ENCODE assay signal across 8 cellular contexts in the genomic region with DNA sequence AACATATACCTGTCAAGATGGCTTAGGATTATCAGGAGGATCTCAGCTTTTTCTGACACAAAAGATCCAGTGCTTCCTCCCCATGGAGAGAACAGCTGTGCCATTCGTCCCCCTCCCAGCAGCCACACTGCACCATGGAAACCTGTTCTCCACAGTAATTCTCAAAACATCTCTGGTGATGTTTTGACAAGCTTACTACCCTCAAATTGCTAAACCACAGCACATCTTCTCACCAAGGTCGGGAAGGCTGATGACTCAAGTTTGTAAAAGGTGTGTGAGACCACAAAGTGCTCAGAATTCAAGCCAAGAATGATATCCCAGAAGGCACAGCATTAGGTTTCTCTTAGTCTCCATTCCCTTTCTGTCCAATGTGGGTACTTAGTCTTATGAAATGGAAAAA. TPM values are rescaled to one million over a fixed set of nuclear protein-coding genes. Genes with fewer than 3 reads are reported as not detected.
DNase-seq lines count a peak whose midpoint lies in the region; ATAC-seq, FAIRE-seq and TF ChIP-seq lines count a peak whose summit lies in the region.

No MANE protein-coding gene starts in this region.

- no peak overlapping the region for H3K4me3 Mint-ChIP-seq in nephron
- no peak overlapping the region for H3K4me3 Mint-ChIP-seq in stimulated activated memory B cell treated with anti-CD40 and anti-IgM and Interleukin-4, amounts not matched to agents 10 μg/mL and 1 μg/mL and 100 μg/mL, for 72 hours

- no peaks in the 10 kb centered on the region for H3K36me3 Mint-ChIP-seq in nephron (ENCODE audit: low read depth)
- H3K36me3 Mint-ChIP-seq in stimulated activated memory B cell treated with anti-CD40 and anti-IgM and Interleukin-4, amounts not matched to agents 10 μg/mL and 1 μg/mL and 100 μg/mL, for 72 hours: no peaks in the 10 kb centered on the region

- peaks cover 7% of the 10 kb centered on the region for H3K27me3 Mint-ChIP-seq in nephron (ENCODE audit: low read depth)
- peaks cover 16% of the 10 kb centered on the region for H3K27me3 Mint-ChIP-seq in stimulated activated memory B cell treated with anti-CD40 and anti-IgM and Interleukin-4, amounts not matched to agents 10 μg/mL and 1 μg/mL and 100 μg/mL, for 72 hours

- intact Hi-C loops in Right ventricle myocardium inferior (cut with DNase I): no loop called here

- H3K27ac Mint-ChIP-seq in nephron: peak overlapping the region in 2 of 3 experiments; percentile 79 to 93
- H3K27ac Mint-ChIP-seq in stimulated activated memory B cell treated with anti-CD40 and anti-IgM and Interleukin-4, amounts not matched to agents 10 μg/mL and 1 μg/mL and 100 μg/mL, for 72 hours: no peak overlapping the region

- peaks cover 48% of the 10 kb centered on the region for H3K4me1 Mint-ChIP-seq in nephron
- peaks cover 12% of the 10 kb centered on the region for H3K4me1 Mint-ChIP-seq in stimulated activated memory B cell treated with anti-CD40 and anti-IgM and Interleukin-4, amounts not matched to agents 10 μg/mL and 1 μg/mL and 100 μg/mL, for 72 hours

- DNase-seq in RPMI7951 (ENCODE audit: low read depth): peak; percentile 41
- DNase-seq in H54 (ENCODE audit: insufficient read length, low spot score): no peak
- DNase-seq in middle frontal gyrus (ENCODE audit: extremely low spot score, low spot score): no peak
- DNase-seq in Right ventricle myocardium inferior (ENCODE audit: missing footprints): no peak

- no peak for TF ChIP-seq POLR2A in H54 (IDR thresholded peaks at IDR 0.05; ENCODE audit: low read depth, low read length)

- no peaks in the 10 kb centered on the region for H3K9me3 Mint-ChIP-seq in nephron
- H3K9me3 Mint-ChIP-seq in stimulated activated memory B cell treated with anti-CD40 and anti-IgM and Interleukin-4, amounts not matched to agents 10 μg/mL and 1 μg/mL and 100 μg/mL, for 72 hours: no peaks in the 10 kb centered on the region

- peak; percentile 62 for ATAC-seq in GM19043 (IDR thresholded peaks at IDR 0.05; ENCODE audit: low read depth, unreplicated experiment)
- peak; percentile 63 for ATAC-seq in HG02840 (IDR thresholded peaks at IDR 0.05; ENCODE audit: low FRiP score, unreplicated experiment)
- no peak for ATAC-seq in stimulated activated memory B cell treated with anti-CD40 and anti-IgM and Interleukin-4, amounts not matched to agents 10 μg/mL and 1 μg/mL and 100 μg/mL, for 72 hours
- ATAC-seq in Right ventricle myocardium inferior: no peak

- no peak for TF ChIP-seq CTCF in nephron (IDR thresholded peaks at IDR 0.05; ENCODE audit: unreplicated experiment in 3 of 3)

- no peak for FAIRE-seq in H54 (lab: Jason Lieb, UNC)

RNA-seq across cellular contexts. Expression of a gene that starts 3.9 kb away (rescaled TPM):
- 13.5 and 17.1 TPM in 2 replicates for total RNA-seq in RPMI7951 (2014; rRNA removed; shearing (Covaris generic))
- 0.70 TPM for total RNA-seq in Right ventricle myocardium inferior

Comparison
In these comparisons a context has a peak if more than half of its experiments do, and no peak if none do; other contexts are left out.
1. ATAC-seq: peak in GM19043 (single experiment) and HG02840 (single experiment); none in stimulated activated memory B cell treated with anti-CD40 and anti-IgM and Interleukin-4, amounts not matched to agents 10 μg/mL and 1 μg/mL and 100 μg/mL, for 72 hours (single experiment) and Right ventricle myocardium inferior (single experiment).